Comparison of ENCODE assay signal across 37 cellular contexts in the genomic region with DNA sequence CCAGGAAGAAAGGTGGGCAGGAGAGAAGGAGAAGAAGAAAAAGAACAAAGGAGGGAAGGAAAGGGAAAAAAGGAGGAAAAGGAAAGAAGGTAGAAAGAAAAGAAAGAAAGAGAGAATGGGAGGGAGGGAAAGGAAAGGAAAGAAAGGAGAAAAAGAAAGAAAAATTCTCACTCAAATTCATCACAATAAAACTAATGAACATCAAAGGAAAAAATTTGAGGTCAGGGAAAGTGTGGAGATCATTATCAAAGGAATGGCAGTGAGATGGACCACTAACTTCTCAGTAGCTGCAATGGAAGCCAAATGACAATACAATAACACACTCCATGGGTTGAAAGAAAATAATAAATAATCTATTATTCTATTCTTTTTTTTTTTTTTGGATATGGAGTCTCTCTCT.
"Had no signal": no experiment of that assay in that cellular context is flagged by ENCODE, and none has a peak within 500 bp of the region (broad histone marks: within the 10 kb centered on the region; RNA-seq: fewer than 3 reads in every experiment).

No MANE protein-coding gene starts in this region.

- FAIRE-seq: bronchial epithelial cell, colon, TTC549 had no signal

- DNase-seq: activated CD4-positive, alpha-beta memory T cell treated with anti-CD3 and anti-CD28 coated beads, Interleukin-2, amount 10 ng/mL, durations not matched to agents 7 days and 5 days; activated CD4-positive, alpha-beta T cell treated with anti-CD3 and anti-CD28 coated beads for 1 hour; activated CD4-positive, alpha-beta T cell treated with anti-CD3 and anti-CD28 coated beads for 36 hours; activated CD4-positive, alpha-beta T cell treated with anti-CD3 and anti-CD28 coated beads for 48 hours; activated CD4-positive, alpha-beta T cell treated with anti-CD3 and anti-CD28 coated beads, Interleukin-2, amount 10 ng/mL, durations not matched to agents 7 days and 5 days; activated CD4-positive, alpha-beta T cell treated with anti-CD3 and anti-CD28 coated beads, Interleukin-2, amount 50 U/mL, for 48 hours; activated CD4-positive, CD25-positive, alpha-beta regulatory T cell; activated CD8-positive, alpha-beta memory T cell treated with anti-CD3 and anti-CD28 coated beads for 24 hours; activated CD8-positive, alpha-beta memory T cell treated with anti-CD3 and anti-CD28 coated beads, Interleukin-2, amount 10 ng/mL, durations not matched to agents 7 days and 5 days; activated CD8-positive, alpha-beta memory T cell treated with anti-CD3 and anti-CD28 coated beads, Interleukin-2, amount 50 U/mL, for 48 hours; activated CD8-positive, alpha-beta T cell treated with anti-CD3 and anti-CD28 coated beads, Interleukin-2, amount 10 ng/mL, durations not matched to agents 7 days and 5 days; activated effector memory CD4-positive, alpha-beta T cell treated with Interleukin-2 at 50 U/mL for 16 hours; activated gamma-delta T cell; activated naive CD4-positive, alpha-beta T cell treated with anti-CD3 and anti-CD28 coated beads for 36 hours; activated naive CD4-positive, alpha-beta T cell treated with anti-CD3 and anti-CD28 coated beads, Interleukin-2, amount 50 U/mL, for 16 hours; activated naive CD8-positive, alpha-beta T cell treated with anti-CD3 and anti-CD28 coated beads, Interleukin-2, amount 10 ng/mL, durations not matched to agents 7 days and 5 days; activated naive CD8-positive, alpha-beta T cell treated with anti-CD3 and anti-CD28 coated beads, Interleukin-2, amount 50 U/mL, for 24 hours; activated T-cell treated with anti-CD3 and anti-CD28 coated beads, Interleukin-2, amount 50 U/mL, for 24 hours; activated T-cell treated with anti-CD3 and anti-CD28 coated beads, Interleukin-2, amount 50 U/mL, for 48 hours; amygdala; anterior cingulate cortex; caudate nucleus; T-helper 1 cell; T-helper 2 cell; T-helper 9 cell had no signal

- H3K9me3 ChIP-seq: ascending aorta had no signal

- H3K9me3 Mint-ChIP-seq: activated naive CD8-positive, alpha-beta T cell treated with anti-CD3 and anti-CD28 coated beads, Interleukin-2, amount 50 U/mL, for 24 hours had no signal

- H3K27ac Mint-ChIP-seq: activated CD4-positive, alpha-beta memory T cell treated with anti-CD3 and anti-CD28 coated beads, Interleukin-2, amount 10 ng/mL, durations not matched to agents 7 days and 5 days; activated CD4-positive, alpha-beta T cell treated with anti-CD3 and anti-CD28 coated beads for 36 hours; activated CD4-positive, alpha-beta T cell treated with anti-CD3 and anti-CD28 coated beads, Interleukin-2, amount 10 ng/mL, durations not matched to agents 7 days and 5 days; activated CD8-positive, alpha-beta memory T cell treated with anti-CD3 and anti-CD28 coated beads, Interleukin-2, amount 10 ng/mL, durations not matched to agents 7 days and 5 days; activated CD8-positive, alpha-beta T cell treated with anti-CD3 and anti-CD28 coated beads, Interleukin-2, amount 10 ng/mL, durations not matched to agents 7 days and 5 days; activated naive CD4-positive, alpha-beta T cell treated with anti-CD3 and anti-CD28 coated beads for 36 hours; activated naive CD8-positive, alpha-beta T cell; activated naive CD8-positive, alpha-beta T cell treated with anti-CD3 and anti-CD28 coated beads, Interleukin-2, amount 10 ng/mL, durations not matched to agents 7 days and 5 days; activated naive CD8-positive, alpha-beta T cell treated with anti-CD3 and anti-CD28 coated beads, Interleukin-2, amount 50 U/mL, for 24 hours; activated T-cell treated with anti-CD3 and anti-CD28 coated beads, Interleukin-2, amount 50 U/mL, for 24 hours; activated T-helper 2 cell treated with anti-CD3 and anti-CD28 coated beads, Interferon-gamma antibody, Interleukin-2, Interleukin-4, amounts not matched to agents 10 μg/mL and 5 μg/mL and 100 μg/mL, durations not matched to agents 14 hours and 24 hours and 36 hours; brain; T-helper 1 cell treated with Interleukin-12 subunit alpha and Interleukin-12 subunit beta and Interleukin-4 antibody, amounts not matched to agents 30 μg/mL and 1 μg/mL, for 36 hours; T-helper 2 cell treated with Interferon-gamma antibody and Interleukin-4, amounts not matched to agents 5 μg/mL and 100 μg/mL, for 36 hours had no signal

- H3K4me3 ChIP-seq: ascending aorta, cardiac muscle cell had no signal

- H3K27me3 ChIP-seq: ascending aorta, cardiac muscle cell had no signal

- H3K36me3 ChIP-seq: ascending aorta, cardiac muscle cell had no signal

- H3K27me3 Mint-ChIP-seq: activated CD4-positive, alpha-beta memory T cell treated with anti-CD3 and anti-CD28 coated beads, Interleukin-2, amount 10 ng/mL, durations not matched to agents 7 days and 5 days; activated CD4-positive, alpha-beta T cell treated with anti-CD3 and anti-CD28 coated beads for 36 hours; activated CD4-positive, alpha-beta T cell treated with anti-CD3 and anti-CD28 coated beads, Interleukin-2, amount 10 ng/mL, durations not matched to agents 7 days and 5 days; activated CD8-positive, alpha-beta memory T cell treated with anti-CD3 and anti-CD28 coated beads, Interleukin-2, amount 10 ng/mL, durations not matched to agents 7 days and 5 days; activated naive CD8-positive, alpha-beta T cell; activated naive CD8-positive, alpha-beta T cell treated with anti-CD3 and anti-CD28 coated beads, Interleukin-2, amount 10 ng/mL, durations not matched to agents 7 days and 5 days; activated naive CD8-positive, alpha-beta T cell treated with anti-CD3 and anti-CD28 coated beads, Interleukin-2, amount 50 U/mL, for 24 hours; activated T-cell treated with anti-CD3 and anti-CD28 coated beads, Interleukin-2, amount 50 U/mL, for 24 hours; brain had no signal

- H3K4me1 Mint-ChIP-seq: brain had no signal

- H3K27ac ChIP-seq: ascending aorta, cardiac muscle cell, VCaP had no signal

- ATAC-seq: activated CD4-positive, alpha-beta T cell treated with anti-CD3 and anti-CD28 coated beads for 36 hours; activated CD4-positive, CD25-positive, alpha-beta regulatory T cell treated with anti-CD3 and anti-CD28 coated beads, Interleukin-2, amount 50 U/mL, for 24 hours; activated CD8-positive, alpha-beta memory T cell treated with anti-CD3 and anti-CD28 coated beads, Interleukin-2, amount 10 ng/mL, durations not matched to agents 7 days and 5 days; activated CD8-positive, alpha-beta T cell treated with anti-CD3 and anti-CD28 coated beads, Interleukin-2, amount 10 ng/mL, durations not matched to agents 7 days and 5 days; activated naive CD8-positive, alpha-beta T cell treated with anti-CD3 and anti-CD28 coated beads, Interleukin-2, amount 50 U/mL, for 24 hours had no signal

- H3K4me3 Mint-ChIP-seq: activated CD4-positive, alpha-beta memory T cell treated with anti-CD3 and anti-CD28 coated beads, Interleukin-2, amount 10 ng/mL, durations not matched to agents 7 days and 5 days; activated CD4-positive, alpha-beta T cell treated with anti-CD3 and anti-CD28 coated beads for 36 hours; activated CD4-positive, alpha-beta T cell treated with anti-CD3 and anti-CD28 coated beads, Interleukin-2, amount 10 ng/mL, durations not matched to agents 7 days and 5 days; activated CD8-positive, alpha-beta memory T cell treated with anti-CD3 and anti-CD28 coated beads, Interleukin-2, amount 10 ng/mL, durations not matched to agents 7 days and 5 days; activated CD8-positive, alpha-beta T cell treated with anti-CD3 and anti-CD28 coated beads, Interleukin-2, amount 10 ng/mL, durations not matched to agents 7 days and 5 days; activated naive CD4-positive, alpha-beta T cell treated with anti-CD3 and anti-CD28 coated beads for 36 hours; activated naive CD8-positive, alpha-beta T cell; activated naive CD8-positive, alpha-beta T cell treated with anti-CD3 and anti-CD28 coated beads, Interleukin-2, amount 10 ng/mL, durations not matched to agents 7 days and 5 days; activated naive CD8-positive, alpha-beta T cell treated with anti-CD3 and anti-CD28 coated beads, Interleukin-2, amount 50 U/mL, for 24 hours; activated T-cell treated with anti-CD3 and anti-CD28 coated beads, Interleukin-2, amount 50 U/mL, for 24 hours; brain; T-helper 1 cell treated with Interleukin-12 subunit alpha and Interleukin-12 subunit beta and Interleukin-4 antibody, amounts not matched to agents 30 μg/mL and 1 μg/mL, for 36 hours; T-helper 2 cell treated with Interferon-gamma antibody and Interleukin-4, amounts not matched to agents 5 μg/mL and 100 μg/mL, for 36 hours had no signal

- H3K4me1 ChIP-seq: ascending aorta had no signal
